2 cellular contexts compared by ENCODE assay signal in genomic region chr7:98027342-98028033, GRCh38.
TF ChIP-seq lines count a peak whose summit lies in the region.

No MANE protein-coding gene starts in this region.

TF ChIP-seq in A549, 52 proteins besides CTCF, POLR2A, EP300 and RAD21 (continued from another document):
- TF ChIP-seq REST (IDR thresholded peaks at IDR 0.05): no peak
- TF ChIP-seq HOXB13 (CRISPR knock-in tag; IDR thresholded peaks at IDR 0.05; ENCODE audit: low read depth): no peak
- TF ChIP-seq TP53 (CRISPR knock-in tag; IDR thresholded peaks at IDR 0.05): no peak
- TF ChIP-seq POLR2AphosphoS2 (conservative IDR thresholded peaks at IDR 0.05; ENCODE audit: low read length): no peak

TF ChIP-seq in GM12878, 131 proteins besides CTCF, POLR2A, EP300 and RAD21 (continued from another document):
- no peak for TF ChIP-seq TAF1 (IDR thresholded peaks at IDR 0.05; ENCODE audit: borderline replicate concordance, low read depth, low read length)
- TF ChIP-seq, protein P1, sequence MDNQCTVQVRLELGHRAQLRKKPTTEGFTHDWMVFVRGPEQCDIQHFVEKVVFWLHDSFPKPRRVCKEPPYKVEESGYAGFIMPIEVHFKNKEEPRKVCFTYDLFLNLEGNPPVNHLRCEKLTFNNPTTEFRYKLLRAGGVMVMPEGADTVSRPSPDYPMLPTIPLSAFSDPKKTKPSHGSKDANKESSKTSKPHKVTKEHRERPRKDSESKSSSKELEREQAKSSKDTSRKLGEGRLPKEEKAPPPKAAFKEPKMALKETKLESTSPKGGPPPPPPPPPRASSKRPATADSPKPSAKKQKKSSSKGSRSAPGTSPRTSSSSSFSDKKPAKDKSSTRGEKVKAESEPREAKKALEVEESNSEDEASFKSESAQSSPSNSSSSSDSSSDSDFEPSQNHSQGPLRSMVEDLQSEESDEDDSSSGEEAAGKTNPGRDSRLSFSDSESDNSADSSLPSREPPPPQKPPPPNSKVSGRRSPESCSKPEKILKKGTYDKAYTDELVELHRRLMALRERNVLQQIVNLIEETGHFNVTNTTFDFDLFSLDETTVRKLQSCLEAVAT (IDR thresholded peaks at IDR 0.05): no peak
TF ChIP-seq in GM12878: peak in this region for 1.
